ENCODE assay signal across 1 cellular context in genomic region chr11:86066606-86067229, GRCh38.
TF ChIP-seq lines count a peak whose summit lies in the region.

No MANE protein-coding gene starts in this region.

TF ChIP-seq in HepG2, 621 proteins besides CTCF, POLR2A, EP300 and RAD21 (continued from another document):
- TF ChIP-seq ARNT (IDR thresholded peaks at IDR 0.05) (no peak), PHF21A (CRISPR knock-in tag; IDR thresholded peaks at IDR 0.05) (0 out of 2 replicates have a peak, but pooled peaks have one; percentile 30), ELF4 (CRISPR knock-in tag; IDR thresholded peaks at IDR 0.05; ENCODE audit: borderline replicate concordance) (0 out of 2 replicates have a peak, but pooled peaks have one; percentile 36), BHLHE40 (IDR thresholded peaks at IDR 0.05; ENCODE audit: low read length) (no peak), ZNF781 (CRISPR knock-in tag; IDR thresholded peaks at IDR 0.05; ENCODE audit: borderline replicate concordance, not compliant biosample characterization) (no peak), TCF7 (IDR thresholded peaks at IDR 0.05; ENCODE audit: low read depth) (no peak), XBP1 (CRISPR knock-in tag; IDR thresholded peaks at IDR 0.05) (0 out of 2 replicates have a peak, but pooled peaks have one; percentile 15), ZNF18 (CRISPR knock-in tag; IDR thresholded peaks at IDR 0.05; ENCODE audit: insufficient replicate concordance) (peak; percentile 18), RBM39 (IDR thresholded peaks at IDR 0.05; ENCODE audit: low read depth, low read length, poor library complexity, severe bottlenecking) (no peak), ZFX (CRISPR knock-in tag; IDR thresholded peaks at IDR 0.05; ENCODE audit: low read depth) (no peak), ATF7-NPFF (CRISPR knock-in tag; IDR thresholded peaks at IDR 0.05; ENCODE audit: low read depth) (no peak), MLLT10 (CRISPR knock-in tag; IDR thresholded peaks at IDR 0.05) (0 out of 2 replicates have a peak, but pooled peaks have one; percentile 9), ZNF503 (CRISPR knock-in tag; IDR thresholded peaks at IDR 0.05) (0 out of 2 replicates have a peak, but pooled peaks have one; percentile 18), FLYWCH1 (CRISPR knock-in tag; IDR thresholded peaks at IDR 0.05) (no peak), HOMEZ (CRISPR knock-in tag; IDR thresholded peaks at IDR 0.05; ENCODE audit: low read depth) (no peak), ZNF205 (CRISPR knock-in tag; IDR thresholded peaks at IDR 0.05) (no peak), ZNF124 (CRISPR knock-in tag; IDR thresholded peaks at IDR 0.05) (no peak), ZNF800 (CRISPR knock-in tag; IDR thresholded peaks at IDR 0.05) (0 out of 2 replicates have a peak, but pooled peaks have one; percentile 33), ZBTB42 (CRISPR knock-in tag; IDR thresholded peaks at IDR 0.05) (no peak), ATF4 (CRISPR knock-in tag; IDR thresholded peaks at IDR 0.05) (no peak), RFXANK (CRISPR knock-in tag; IDR thresholded peaks at IDR 0.05) (no peak)
